8 cellular contexts compared by ENCODE assay signal in genomic region chr10:45000764-45001381, GRCh38. TPM values are rescaled to one million over a fixed set of nuclear protein-coding genes. Genes with fewer than 3 reads are reported as not detected.
A peak's percentile ranks its signal among the peaks of the same experiment; 100 is the strongest.
DNase-seq lines count a peak whose midpoint lies in the region; ATAC-seq and TF ChIP-seq lines count a peak whose summit lies in the region.

TSS of gene ZNF22 (plus strand) at chr10:45000923. CDS start at chr10:45003369, 2,446 bp downstream.

- no peaks in the 10 kb centered on the region for H3K27me3 Mint-ChIP-seq in CD4-positive, alpha-beta T cell
- no peaks in the 10 kb centered on the region for H3K27me3 Mint-ChIP-seq in activated T-helper 17 cell treated with anti-CD3 and anti-CD28 coated beads, Interleukin-2, amount 50 U/mL, for 72 hours
- no peaks in the 10 kb centered on the region for H3K27me3 Mint-ChIP-seq in neural crest cell (ENCODE audit: low read depth)

- peak within 1 kb of the TSS; percentile 68 for H3K4me3 ChIP-seq in fibroblast of the aortic adventitia (ENCODE audit: low read depth, low read length)

- peak; percentile 31 to 71 (median 52) for DNase-seq in CD4-positive, alpha-beta T cell
- DNase-seq in GM19240 (ENCODE audit: insufficient read length, low spot score) (peak; percentile 64), fibroblast of the aortic adventitia (ENCODE audit: low read depth) (peak; percentile 59), neural crest cell (ENCODE audit: low read depth, low spot score) (peak; percentile 74)

- intact Hi-C loops in CD4-positive, alpha-beta T cell (cut with DNase I, micrococcal nuclease) = loop anchor here in 1 of 2 experiments (1.0 to 10.0 kb wide), 2 partner anchors 42 to 234 kb away; partner anchors contain the start of gene RASSF4

- peak; percentile 78 for ATAC-seq in CD4-positive, alpha-beta T cell (ENCODE audit: poor library complexity)
- peak; percentile 61 for ATAC-seq in HG03442 (IDR thresholded peaks at IDR 0.05; ENCODE audit: unreplicated experiment)
- ATAC-seq in activated T-helper 17 cell treated with anti-CD3 and anti-CD28 coated beads, Interleukin-2, amount 50 U/mL, for 72 hours (replicated peaks) = peak; percentile 76

- POLR2A ChIA-PET in CD4-positive, alpha-beta T cell (lab: Charles Lee) = interaction anchor here (0.7 to 1.2 kb wide), 5 partner anchors 9 to 122 kb away, joined by 3 to 6 read pairs (median 4); partner anchors contain the start of genes DEPP1 and RASSF4

- CTCF ChIA-PET in CD4-positive, alpha-beta T cell (lab: Charles Lee) = interaction anchor here (1.1 kb wide), 1 partner anchor 26 kb away, joined by 3 read pairs; no protein-coding TSS in a partner anchor

- H3K9me3 ChIP-seq in CD4-positive, alpha-beta T cell (ENCODE audit: control insufficient read depth, low read length) = peaks cover 19% of the 10 kb centered on the region

- peaks cover 2% of the 10 kb centered on the region for H3K9me3 Mint-ChIP-seq in CD4-positive, alpha-beta T cell
- H3K9me3 Mint-ChIP-seq in activated T-helper 17 cell treated with anti-CD3 and anti-CD28 coated beads, Interleukin-2, amount 50 U/mL, for 72 hours = peaks cover 7% of the 10 kb centered on the region
- peaks cover 2% of the 10 kb centered on the region for H3K9me3 Mint-ChIP-seq in neural crest cell

- peaks cover 37% of the 10 kb centered on the region for H3K4me1 Mint-ChIP-seq in CD4-positive, alpha-beta T cell (ENCODE audit: low read depth)
- peaks cover 14% of the 10 kb centered on the region for H3K4me1 Mint-ChIP-seq in activated T-helper 17 cell treated with anti-CD3 and anti-CD28 coated beads, Interleukin-2, amount 50 U/mL, for 72 hours
- peaks cover 33% of the 10 kb centered on the region for H3K4me1 Mint-ChIP-seq in neural crest cell

- peak; percentile 13 for TF ChIP-seq CTCF in CD4-positive, alpha-beta T cell (IDR thresholded peaks at IDR 0.05)
- TF ChIP-seq CTCF in fibroblast of the aortic adventitia (IDR thresholded peaks at IDR 0.05; ENCODE audit: insufficient read depth, low read length) (peak; percentile 9), neural crest cell (conservative IDR thresholded peaks at IDR 0.05) (no peak), subcutaneous adipose tissue (IDR thresholded peaks at IDR 0.05; ENCODE audit: low read depth) (no peak)

- no peaks in the 10 kb centered on the region for H3K27me3 ChIP-seq in CD4-positive, alpha-beta T cell (ENCODE audit: control insufficient read depth, insufficient read depth, low read length)

- no peak within 1 kb of the TSS for H3K27ac ChIP-seq in CD4-positive, alpha-beta T cell (ENCODE audit: low read depth, low read length)

- H3K4me3 Mint-ChIP-seq in CD4-positive, alpha-beta T cell = peak within 1 kb of the TSS; percentile 90
- peak within 1 kb of the TSS; percentile 89 for H3K4me3 Mint-ChIP-seq in activated T-helper 17 cell treated with anti-CD3 and anti-CD28 coated beads, Interleukin-2, amount 50 U/mL, for 72 hours
- peak within 1 kb of the TSS; percentile 94 for H3K4me3 Mint-ChIP-seq in neural crest cell

- H3K27ac Mint-ChIP-seq in CD4-positive, alpha-beta T cell = peak within 1 kb of the TSS; percentile 91
- H3K27ac Mint-ChIP-seq in activated T-helper 17 cell treated with anti-CD3 and anti-CD28 coated beads, Interleukin-2, amount 50 U/mL, for 72 hours = peak within 1 kb of the TSS; percentile 92
- peak within 1 kb of the TSS; percentile 94 for H3K27ac Mint-ChIP-seq in neural crest cell (ENCODE audit: unreplicated experiment)

- peaks cover 45% of the 10 kb centered on the region for H3K36me3 Mint-ChIP-seq in CD4-positive, alpha-beta T cell (ENCODE audit: low read depth)
- peaks cover 39% of the 10 kb centered on the region for H3K36me3 Mint-ChIP-seq in activated T-helper 17 cell treated with anti-CD3 and anti-CD28 coated beads, Interleukin-2, amount 50 U/mL, for 72 hours (ENCODE audit: low read depth)
- peaks cover 39% of the 10 kb centered on the region for H3K36me3 Mint-ChIP-seq in neural crest cell (ENCODE audit: low read depth)

TF ChIP-seq in PFSK-1, 5 proteins besides CTCF, POLR2A, EP300 and RAD21:
- TF ChIP-seq POLR2AphosphoS5 (IDR thresholded peaks at IDR 0.05; ENCODE audit: low read depth, low read length) (peak; percentile 67), FOXP2 (optimal IDR thresholded peaks at IDR 0.05; ENCODE audit: borderline replicate concordance, extremely low read depth, extremely low read length, insufficient read depth) (peak; percentile 70), SIN3A (IDR thresholded peaks at IDR 0.05; ENCODE audit: borderline replicate concordance, insufficient read depth, low read length) (peak; percentile 74; the same call in 1 of the 2 replicates), TAF1 (IDR thresholded peaks at IDR 0.05; ENCODE audit: borderline replicate concordance, insufficient read depth, low read length) (peak; percentile 85; the same call in 1 of the 2 replicates), REST (IDR thresholded peaks at IDR 0.05; ENCODE audit: insufficient read depth in 1 of 2, low read depth in 2 of 2, low read length in 2 of 2) (peak in 1 of 2 experiments; percentile 53; a peak in 1 of 4 replicates)

RNA-seq across cellular contexts. Expression of gene ZNF22, which starts in this region (rescaled TPM):
- total RNA-seq in CD4-positive, alpha-beta T cell = 10 to 100 TPM; 14.1 to 15.3 TPM
- polyA plus RNA-seq in PFSK-1 (2012; ENCODE audit: insufficient read length, low read depth) = 13.2 TPM
- 10 to 100 TPM in 1 of 2 donors, 1 to 10 TPM in 1; 7.3 to 12.6 TPM for total RNA-seq in activated T-helper 17 cell treated with anti-CD3 and anti-CD28 coated beads, Interleukin-2, amount 50 U/mL, for 72 hours
- total RNA-seq in fibroblast of the aortic adventitia (ENCODE audit: low replicate concordance) (4.4 and 16.6 TPM in 2 replicates), neural crest cell (51.0 and 52.8 TPM in 2 replicates), subcutaneous adipose tissue (10 to 100 TPM; 34.7 to 85.9 (median 46.6) TPM)

Comparison
In these comparisons a context has a peak if more than half of its experiments do, and no peak if none do; other contexts are left out.
1. CTCF ChIP-seq: peak in CD4-positive, alpha-beta T cell (single experiment) and fibroblast of the aortic adventitia (single experiment); none in neural crest cell (single experiment) and subcutaneous adipose tissue (single experiment).
2. Peak in every context shown above with its lines, with median percentiles within 50 percentile points of each other: ATAC-seq, DNase-seq, H3K27ac Mint-ChIP-seq and H3K4me3 Mint-ChIP-seq.